Comparison of ENCODE assay signal across 9 cellular contexts in genomic region chr5:73796164-73797141, GRCh38.
A peak's percentile ranks its signal among the peaks of the same experiment; 100 is the strongest.
DNase-seq lines count a peak whose midpoint lies in the region; ATAC-seq, FAIRE-seq and TF ChIP-seq lines count a peak whose summit lies in the region.
"Had no signal": no experiment of that assay in that cellular context is flagged by ENCODE, and none has a peak within 500 bp of the region (broad histone marks: within the 10 kb centered on the region; RNA-seq: fewer than 3 reads in every experiment).

No MANE protein-coding gene starts in this region.

- no peaks in the 10 kb centered on the region for H3K9me3 Mint-ChIP-seq in activated T-helper 2 cell treated with anti-CD3 and anti-CD28 coated beads, Interferon-gamma antibody, Interleukin-2, Interleukin-4, amounts not matched to agents 10 μg/mL and 5 μg/mL and 100 μg/mL, durations not matched to agents 14 hours and 24 hours and 36 hours

- peaks cover 26% of the 10 kb centered on the region for H3K27me3 Mint-ChIP-seq in activated T-helper 2 cell treated with anti-CD3 and anti-CD28 coated beads, Interferon-gamma antibody, Interleukin-2, Interleukin-4, amounts not matched to agents 10 μg/mL and 5 μg/mL and 100 μg/mL, durations not matched to agents 14 hours and 24 hours and 36 hours (ENCODE audit: low read depth)

- no peaks in the 10 kb centered on the region for H3K4me1 Mint-ChIP-seq in activated T-helper 2 cell treated with anti-CD3 and anti-CD28 coated beads, Interferon-gamma antibody, Interleukin-2, Interleukin-4, amounts not matched to agents 10 μg/mL and 5 μg/mL and 100 μg/mL, durations not matched to agents 14 hours and 24 hours and 36 hours (ENCODE audit: low read depth)

- H3K9me3 ChIP-seq in pancreas = no peaks in the 10 kb centered on the region

- intact Hi-C loops in pancreas (cut with DNase I) = loop anchor here in 1 of 3 donors (10.0 kb wide), 1 partner anchor 212 kb away; no protein-coding TSS in a partner anchor
- intact Hi-C loops in activated T-helper 2 cell treated with anti-CD3 and anti-CD28 coated beads, Interferon-gamma antibody, Interleukin-2, Interleukin-4, amounts not matched to agents 10 μg/mL and 5 μg/mL and 100 μg/mL, durations not matched to agents 14 hours and 24 hours and 36 hours (cut with micrococcal nuclease) = no loop called here

- H3K4me3 Mint-ChIP-seq in activated T-helper 2 cell treated with anti-CD3 and anti-CD28 coated beads, Interferon-gamma antibody, Interleukin-2, Interleukin-4, amounts not matched to agents 10 μg/mL and 5 μg/mL and 100 μg/mL, durations not matched to agents 14 hours and 24 hours and 36 hours (ENCODE audit: low read depth) = no peak overlapping the region

- H3K4me3 ChIP-seq in epithelial cell of esophagus (ENCODE audit: low read length) (no peak overlapping the region), pancreas (no peak overlapping the region)

- no peak for FAIRE-seq in pancreas (lab: Jason Lieb, UNC)
- FAIRE-seq: endometrium had no signal

- peak overlapping the region in 2 of 4 donors; percentile 7 to 16 for H3K27ac ChIP-seq in pancreas

- H3K4me1 ChIP-seq in pancreas = peaks cover 0 to 7% (median 0%) of the 10 kb centered on the region in 3 donors

- H3K36me3 Mint-ChIP-seq in activated T-helper 2 cell treated with anti-CD3 and anti-CD28 coated beads, Interferon-gamma antibody, Interleukin-2, Interleukin-4, amounts not matched to agents 10 μg/mL and 5 μg/mL and 100 μg/mL, durations not matched to agents 14 hours and 24 hours and 36 hours (ENCODE audit: low read depth) = no peaks in the 10 kb centered on the region

- no peak overlapping the region for H3K27ac Mint-ChIP-seq in activated T-helper 2 cell treated with anti-CD3 and anti-CD28 coated beads, Interferon-gamma antibody, Interleukin-2, Interleukin-4, amounts not matched to agents 10 μg/mL and 5 μg/mL and 100 μg/mL, durations not matched to agents 14 hours and 24 hours and 36 hours

- ATAC-seq in GM19452 (IDR thresholded peaks at IDR 0.05; ENCODE audit: unreplicated experiment) = peak; percentile 77
- ATAC-seq in pancreas = peak in 3 of 4 donors; percentile 38 to 58 (median 49)
- no peak for ATAC-seq in GM21723 (IDR thresholded peaks at IDR 0.05; ENCODE audit: unreplicated experiment)
- ATAC-seq in HG03469 (IDR thresholded peaks at IDR 0.05; ENCODE audit: unreplicated experiment) = no peak

- peaks cover 0 to 6% (median 0%) of the 10 kb centered on the region in 3 donors for H3K36me3 ChIP-seq in pancreas

- H3K27me3 ChIP-seq in pancreas = no peaks in the 10 kb centered on the region

- DNase-seq in COLO829 (ENCODE audit: low spot score) (peak; percentile 31), NCI-H2029 (lab: John Stamatoyannopoulos, UW) (peak; percentile 44), epithelial cell of esophagus (ENCODE audit: low read depth) (peak; percentile 95), pancreas (peak in 4 of 6 donors; percentile 33 to 59 (median 40))
- no peak for DNase-seq in activated T-helper 2 cell treated with anti-CD3 and anti-CD28 coated beads, Interferon-gamma antibody, Interleukin-2, Interleukin-4, amounts not matched to agents 10 μg/mL and 5 μg/mL and 100 μg/mL, durations not matched to agents 14 hours and 24 hours and 36 hours (ENCODE audit: low spot score)

- no peak for TF ChIP-seq CTCF in epithelial cell of esophagus (IDR thresholded peaks at IDR 0.05; ENCODE audit: insufficient read depth, low read depth, low read length, missing control alignments)
- no peak for TF ChIP-seq CTCF in pancreas (IDR thresholded peaks at IDR 0.05)

- WGBS in pancreas, 2 donors = 67 to 74% methylated on average over 11 of the region's 11 CpGs

Comparison
In these comparisons a context has a peak if more than half of its experiments do, and no peak if none do; other contexts are left out.
1. ATAC-seq: peak in GM19452 (single experiment) and pancreas (3 of 4); none in GM21723 (single experiment) and HG03469 (single experiment).